1 cellular context compared by ENCODE assay signal in the genomic region with DNA sequence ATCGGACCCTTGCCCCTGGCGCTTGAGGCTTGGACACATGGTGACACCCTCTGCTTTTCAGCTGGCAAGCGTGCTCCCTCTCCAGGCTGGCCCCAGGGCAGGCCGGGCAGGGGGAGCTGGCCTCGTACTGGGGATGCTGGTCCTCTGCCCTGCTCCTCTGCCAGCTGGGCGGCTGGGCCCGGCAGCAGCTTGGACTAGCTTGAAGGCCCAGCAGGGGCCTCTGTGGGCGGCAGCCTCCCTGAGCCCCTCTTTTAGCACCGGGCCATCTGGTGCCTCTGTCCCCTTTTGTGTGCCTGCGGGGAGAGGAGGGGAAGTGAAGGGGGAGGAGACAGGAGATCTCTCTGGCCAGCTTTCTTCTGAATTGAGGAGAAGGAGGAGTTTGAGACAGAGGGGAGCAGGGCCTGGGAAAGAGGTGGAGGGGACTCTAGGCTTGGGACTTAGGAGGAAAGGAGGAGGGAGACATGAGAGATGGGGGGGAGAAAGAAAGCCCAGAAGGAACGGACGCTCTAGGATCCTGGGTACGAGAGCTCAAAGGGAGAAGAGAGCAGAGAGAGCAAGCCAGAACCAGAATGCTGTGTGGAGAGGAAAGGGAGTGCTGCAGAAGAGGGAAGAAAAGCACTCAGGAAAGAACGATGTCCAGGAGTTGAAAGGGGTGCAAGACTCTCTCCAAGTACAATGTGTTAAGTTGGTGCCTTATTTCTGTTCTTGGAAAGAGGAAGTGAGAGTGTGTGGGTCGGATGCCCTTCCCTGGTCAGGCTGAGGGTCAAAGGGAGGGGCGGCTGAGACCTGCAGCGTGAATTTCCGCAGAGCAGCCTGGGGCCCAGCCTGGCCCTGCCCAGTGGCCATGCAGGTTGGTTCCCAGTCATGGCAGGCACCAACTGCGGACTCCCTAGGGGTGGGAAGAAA.
TF ChIP-seq lines count a peak whose summit lies in the region.

No MANE protein-coding gene starts in this region.

TF ChIP-seq in K562, 482 proteins besides CTCF, POLR2A, EP300 and RAD21 (continued from another document):
- TF ChIP-seq, protein P1, sequence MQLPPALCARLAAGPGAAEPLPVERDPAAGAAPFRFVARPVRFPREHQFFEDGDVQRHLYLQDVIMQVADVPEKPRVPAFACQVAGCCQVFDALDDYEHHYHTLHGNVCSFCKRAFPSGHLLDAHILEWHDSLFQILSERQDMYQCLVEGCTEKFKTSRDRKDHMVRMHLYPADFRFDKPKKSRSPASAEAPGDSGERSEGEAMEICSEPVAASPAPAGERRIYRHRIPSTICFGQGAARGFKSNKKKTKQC (CRISPR knock-in tag; IDR thresholded peaks at IDR 0.05) = no peak
